Comparison of ENCODE assay signal across 8 cellular contexts in genomic region chr7:158862985-158863610, GRCh38. TPM values are rescaled to one million over a fixed set of nuclear protein-coding genes. Genes with fewer than 3 reads are reported as not detected.
DNase-seq lines count a peak whose midpoint lies in the region; ATAC-seq, FAIRE-seq and TF ChIP-seq lines count a peak whose summit lies in the region.
"Not testable (repeated sequence)": the region's sequence is repeated elsewhere in the genome, so short reads cannot be mapped to it uniquely, and the experiment has no call there.

No MANE protein-coding gene starts in this region.

- H3K27ac Mint-ChIP-seq in activated CD4-positive, alpha-beta memory T cell treated with anti-CD3 and anti-CD28 coated beads, Interleukin-2, amount 10 ng/mL, durations not matched to agents 7 days and 5 days, result peak overlapping the region; percentile 81
- peak overlapping the region; percentile 72 to 88 for H3K27ac Mint-ChIP-seq in effector memory CD8-positive, alpha-beta T cell

- H3K36me3 Mint-ChIP-seq in activated CD4-positive, alpha-beta memory T cell treated with anti-CD3 and anti-CD28 coated beads, Interleukin-2, amount 10 ng/mL, durations not matched to agents 7 days and 5 days (ENCODE audit: low read depth); effector memory CD8-positive, alpha-beta T cell (ENCODE audit: insufficient read depth): not testable (repeated sequence)

- H3K4me3 Mint-ChIP-seq in activated CD4-positive, alpha-beta memory T cell treated with anti-CD3 and anti-CD28 coated beads, Interleukin-2, amount 10 ng/mL, durations not matched to agents 7 days and 5 days, result peak overlapping the region; percentile 76
- peak overlapping the region; percentile 71 to 91 for H3K4me3 Mint-ChIP-seq in effector memory CD8-positive, alpha-beta T cell

- H3K27me3 Mint-ChIP-seq in activated CD4-positive, alpha-beta memory T cell treated with anti-CD3 and anti-CD28 coated beads, Interleukin-2, amount 10 ng/mL, durations not matched to agents 7 days and 5 days; effector memory CD8-positive, alpha-beta T cell: not testable (repeated sequence)

- not testable (repeated sequence) for TF ChIP-seq CTCF in BE2C (IDR thresholded peaks at IDR 0.05; ENCODE audit: low read depth, low read length); HepG2 (CRISPR knock-in tag; IDR thresholded peaks at IDR 0.05)

- not testable (repeated sequence) for TF ChIP-seq POLR2A in HepG2 (IDR thresholded peaks at IDR 0.05; ENCODE audit: insufficient read depth in 1 of 2, low read depth in 2 of 2, low read length in 2 of 2)

- not testable (repeated sequence) for BruUV-seq in HepG2 (replicated peaks; lab: Mats Ljungman, UMichigan)

- H4K20me1 ChIP-seq in HepG2 (ENCODE audit: insufficient read depth, low read length), result not testable (repeated sequence)

- H3K27ac ChIP-seq in HepG2 (ENCODE audit: extremely low read length, insufficient read depth, low read length), result peak overlapping the region; percentile 61

- H3K27me3 ChIP-seq in BE2C; HepG2 (ENCODE audit: control insufficient read depth in 1 of 2, insufficient read depth in 2 of 2, low read length in 2 of 2): not testable (repeated sequence)

- CTCF ChIA-PET in activated CD4-positive, alpha-beta memory T cell treated with anti-CD3 and anti-CD28 coated beads, Interleukin-2, amount 10 ng/mL, durations not matched to agents 7 days and 5 days (lab: Charles Lee), result interaction anchor here (1.3 to 1.8 kb wide), 7 partner anchors 16 to 168 kb away, joined by 3 to 10 read pairs (median 4); partner anchors contain the start of gene ESYT2
- CTCF ChIA-PET in HepG2 (lab: Yijun Ruan, JAX; ENCODE audit: low intra/inter-chr PET ratio, low total read pairs), result not testable (repeated sequence)

- H3K36me3 ChIP-seq in BE2C; HepG2 (replicated peaks in 1 of 2; ENCODE audit: control insufficient read depth in 1 of 2, insufficient read depth in 2 of 2, low read length in 2 of 2): not testable (repeated sequence)

- 70% methylated on average over 13 of the region's 13 CpGs for WGBS in HepG2 (ENCODE audit: low lambda C conversion rate)

- H2AFZ ChIP-seq in HepG2 (ENCODE audit: low read length), result not testable (repeated sequence)

- POLR2A ChIA-PET in activated CD4-positive, alpha-beta memory T cell treated with anti-CD3 and anti-CD28 coated beads, Interleukin-2, amount 10 ng/mL, durations not matched to agents 7 days and 5 days (lab: Charles Lee), result interaction anchor here (0.9 to 2.7 kb wide), 13 partner anchors 9 to 173 kb away, joined by 3 to 31 read pairs (median 8); partner anchors contain the start of genes ESYT2 and NCAPG2
- POLR2A ChIA-PET in HepG2 (lab: Yijun Ruan, JAX), result interaction anchor here (0.6 to 2.7 kb wide), 13 partner anchors 10 to 431 kb away, joined by 3 to 63 read pairs (median 3); partner anchors contain the start of genes ESYT2 and NCAPG2

- ATAC-seq in GM19328 (IDR thresholded peaks at IDR 0.05; ENCODE audit: unreplicated experiment), result peak; percentile 66
- ATAC-seq in HG03045 (IDR thresholded peaks at IDR 0.05; ENCODE audit: unreplicated experiment), result peak; percentile 67
- peak; percentile 65 for ATAC-seq in effector memory CD8-positive, alpha-beta T cell (replicated peaks)
- ATAC-seq in HepG2, result peak; percentile 69

- H3K9me3 ChIP-seq in BE2C; HepG2 (ENCODE audit: low read length): not testable (repeated sequence)

- not testable (repeated sequence) for TF ChIP-seq RAD21 in HepG2 (CRISPR knock-in tag; IDR thresholded peaks at IDR 0.05)

- not testable (repeated sequence) for H3K9me3 Mint-ChIP-seq in activated CD4-positive, alpha-beta memory T cell treated with anti-CD3 and anti-CD28 coated beads, Interleukin-2, amount 10 ng/mL, durations not matched to agents 7 days and 5 days; effector memory CD8-positive, alpha-beta T cell

- H3K9ac ChIP-seq in HepG2 (ENCODE audit: insufficient read depth, low read depth, low read length), result not testable (repeated sequence)

- in situ Hi-C loops in HepG2 (cut with HindIII; ENCODE audit: extremely low pct_ligation_motif_present, low pct_unique_long_range_greater_than_20kb), result not testable (repeated sequence)

- DNase-seq in BE2C (peak; percentile 35), NCI-H2171 treated with DMSO at 0.1 percent for 48 hours (lab: John Stamatoyannopoulos, UW) (peak; percentile 22), HepG2 (ENCODE audit: low spot score) (peak; percentile 68)
- DNase-seq in activated CD4-positive, alpha-beta memory T cell treated with anti-CD3 and anti-CD28 coated beads, Interleukin-2, amount 10 ng/mL, durations not matched to agents 7 days and 5 days, result peak; percentile 48
- not testable (repeated sequence) for DNase-seq in effector memory CD8-positive, alpha-beta T cell
- peak in 2 of 3 donors; percentile 39 to 42 for DNase-seq in stimulated activated CD4-positive, alpha-beta T cell treated with anti-CD3 and anti-CD28 coated beads, Interleukin-12 subunit alpha, Interleukin-12 subunit beta, amount 100 ng/mL, for 48 hours (ENCODE audit: low read depth in 2 of 3, low spot score in 1 of 3)

- not testable (repeated sequence) for H3K79me2 ChIP-seq in HepG2 (ENCODE audit: insufficient read depth, low read length)

- peak overlapping the region; percentile 25 for H3K4me2 ChIP-seq in HepG2 (ENCODE audit: low read depth, low read length)

- H3K4me3 ChIP-seq in BE2C (ENCODE audit: low read depth, low read length) (peak overlapping the region; percentile 59), HepG2 (replicated peaks in 1 of 3; ENCODE audit: insufficient read depth in 1 of 3, low read depth in 2 of 3, low read length in 3 of 3) (peak overlapping the region; percentile 46 to 71 (median 67); a peak in 5 of 6 replicates)

- intact Hi-C loops in HepG2 (cut with micrococcal nuclease; ENCODE audit: unreplicated experiment), result not testable (repeated sequence)

- H3K4me1 Mint-ChIP-seq in activated CD4-positive, alpha-beta memory T cell treated with anti-CD3 and anti-CD28 coated beads, Interleukin-2, amount 10 ng/mL, durations not matched to agents 7 days and 5 days, result peaks cover 53% of the 10 kb centered on the region
- peaks cover 22 to 26% of the 10 kb centered on the region in 2 donors for H3K4me1 Mint-ChIP-seq in effector memory CD8-positive, alpha-beta T cell (ENCODE audit: low read depth in 2 of 2)

- not testable (repeated sequence) for H3K4me1 ChIP-seq in BE2C
- H3K4me1 ChIP-seq in HepG2 (ENCODE audit: insufficient read depth, low read length), result peaks cover 66% of the 10 kb centered on the region

- FAIRE-seq in HepG2 (lab: Jason Lieb, UNC), result not testable (repeated sequence)

- TF ChIP-seq EP300 in HepG2 (IDR thresholded peaks at IDR 0.05; ENCODE audit: low read depth in 2 of 2, low read length in 2 of 2); HepG2 (CRISPR knock-in tag; IDR thresholded peaks at IDR 0.05; ENCODE audit: borderline replicate concordance): not testable (repeated sequence)

RNA-seq across cellular contexts. Expression of gene DYNC2I1, which starts 6.7 kb away (rescaled TPM):
- 26.5 TPM for polyA plus RNA-seq in BE2C (2012; ENCODE audit: insufficient read depth, insufficient read length, low read depth)
- 10 to 100 TPM; 12.2 to 16.1 TPM for total RNA-seq in activated CD4-positive, alpha-beta memory T cell treated with anti-CD3 and anti-CD28 coated beads, Interleukin-2, amount 10 ng/mL, durations not matched to agents 7 days and 5 days
- 3.4 and 4.9 TPM in 2 replicates for total RNA-seq in HepG2 (2016; rRNA removed; fragmentation: Illumina TruSeq; extraction: Trizol)
- 11.3 and 18.9 TPM in 2 replicates for total RNA-seq in HepG2 (2016; cell fraction: cytosol; rRNA removed; fragmentation: Illumina TruSeq; extraction: Trizol; ENCODE audit: low read depth)
- total RNA-seq in HepG2 (2016; cell fraction: insoluble cytoplasmic fraction; rRNA removed; fragmentation: Illumina TruSeq; extraction: Trizol), result 3.1 and 3.9 TPM in 2 replicates
- total RNA-seq in HepG2 (2016; cell fraction: membrane; rRNA removed; fragmentation: Illumina TruSeq; extraction: Trizol), result 4.8 and 9.2 TPM in 2 replicates
- 3.6 and 5.0 TPM in 2 replicates for total RNA-seq in HepG2 (2016; cell fraction: nucleus; rRNA removed; fragmentation: Illumina TruSeq; extraction: Trizol)
- 8.6 and 9.1 TPM in 2 replicates for polyA plus RNA-seq in HepG2 (2011; rRNA removed)
- polyA plus RNA-seq in HepG2 (2011; cell fraction: cytosol; rRNA removed), result 5.3 and 9.7 TPM in 2 replicates
- polyA plus RNA-seq in HepG2 (2011; cell fraction: nucleus; rRNA removed), result 24.5 and 26.0 TPM in 2 replicates
- 4.3 and 5.5 TPM in 2 replicates for polyA plus RNA-seq in HepG2 (2012)
- polyA plus RNA-seq in HepG2 (2016; cell fraction: cytosol; fragmentation: Illumina TruSeq; extraction: Trizol; ENCODE audit: low read depth), result 0.75 and 0.90 TPM in 2 replicates
- 3.5 and 4.2 TPM in 2 replicates for polyA plus RNA-seq in HepG2 (2016; cell fraction: insoluble cytoplasmic fraction; fragmentation: Illumina TruSeq; extraction: Trizol; ENCODE audit: low read depth)
- polyA plus RNA-seq in HepG2 (2016; cell fraction: membrane; fragmentation: Illumina TruSeq; extraction: Trizol; ENCODE audit: low read depth), result 0.78 and 0.89 TPM in 2 replicates
- 9.9 and 10.3 TPM in 2 replicates for polyA plus RNA-seq in HepG2 (2016; cell fraction: nucleus; fragmentation: Illumina TruSeq; extraction: Trizol; ENCODE audit: insufficient read depth, low read depth)
- polyA minus RNA-seq in HepG2 (2011; rRNA and poly(A)+ RNA removed; ENCODE audit: low replicate concordance), result 3.9 and 5.9 TPM in 2 replicates
- polyA minus RNA-seq in HepG2 (2011; cell fraction: cytosol; rRNA and poly(A)+ RNA removed), result 1.9 and 2.6 TPM in 2 replicates
- 8.8 and 11.6 TPM in 2 replicates for polyA minus RNA-seq in HepG2 (2011; cell fraction: nucleus; rRNA and poly(A)+ RNA removed)

RNA-seq across cellular contexts. Expression of gene ESYT2, which starts 33.8 kb away (rescaled TPM):
- polyA plus RNA-seq in BE2C (2012; ENCODE audit: insufficient read depth, insufficient read length, low read depth), result 21.7 TPM
- 100 to 1,000 TPM; 128 to 133 TPM for total RNA-seq in activated CD4-positive, alpha-beta memory T cell treated with anti-CD3 and anti-CD28 coated beads, Interleukin-2, amount 10 ng/mL, durations not matched to agents 7 days and 5 days
- 26.0 and 37.3 TPM in 2 replicates for total RNA-seq in HepG2 (2016; rRNA removed; fragmentation: Illumina TruSeq; extraction: Trizol)
- 23.2 and 25.4 TPM in 2 replicates for total RNA-seq in HepG2 (2016; cell fraction: cytosol; rRNA removed; fragmentation: Illumina TruSeq; extraction: Trizol; ENCODE audit: low read depth)
- total RNA-seq in HepG2 (2016; cell fraction: insoluble cytoplasmic fraction; rRNA removed; fragmentation: Illumina TruSeq; extraction: Trizol), result 23.4 and 37.6 TPM in 2 replicates
- 25.1 and 27.8 TPM in 2 replicates for total RNA-seq in HepG2 (2016; cell fraction: membrane; rRNA removed; fragmentation: Illumina TruSeq; extraction: Trizol)
- 30.5 and 36.8 TPM in 2 replicates for total RNA-seq in HepG2 (2016; cell fraction: nucleus; rRNA removed; fragmentation: Illumina TruSeq; extraction: Trizol)
- polyA plus RNA-seq in HepG2 (2011; rRNA removed), result 28.5 and 29.6 TPM in 2 replicates
- 21.0 and 24.9 TPM in 2 replicates for polyA plus RNA-seq in HepG2 (2011; cell fraction: cytosol; rRNA removed)
- polyA plus RNA-seq in HepG2 (2011; cell fraction: nucleus; rRNA removed), result 30.7 and 35.6 TPM in 2 replicates
- polyA plus RNA-seq in HepG2 (2012), result 24.9 and 27.0 TPM in 2 replicates
- 6.2 and 6.5 TPM in 2 replicates for polyA plus RNA-seq in HepG2 (2016; cell fraction: cytosol; fragmentation: Illumina TruSeq; extraction: Trizol; ENCODE audit: low read depth)
- polyA plus RNA-seq in HepG2 (2016; cell fraction: insoluble cytoplasmic fraction; fragmentation: Illumina TruSeq; extraction: Trizol; ENCODE audit: low read depth), result 18.2 and 18.4 TPM in 2 replicates
- 12.5 and 13.5 TPM in 2 replicates for polyA plus RNA-seq in HepG2 (2016; cell fraction: membrane; fragmentation: Illumina TruSeq; extraction: Trizol; ENCODE audit: low read depth)
- 36.5 and 39.4 TPM in 2 replicates for polyA plus RNA-seq in HepG2 (2016; cell fraction: nucleus; fragmentation: Illumina TruSeq; extraction: Trizol; ENCODE audit: insufficient read depth, low read depth)
- polyA minus RNA-seq in HepG2 (2011; rRNA and poly(A)+ RNA removed; ENCODE audit: low replicate concordance), result 37.9 and 66.1 TPM in 2 replicates
- polyA minus RNA-seq in HepG2 (2011; cell fraction: cytosol; rRNA and poly(A)+ RNA removed), result 35.0 and 40.6 TPM in 2 replicates
- polyA minus RNA-seq in HepG2 (2011; cell fraction: nucleus; rRNA and poly(A)+ RNA removed), result 30.6 and 37.2 TPM in 2 replicates
